1 cellular context compared by ENCODE assay signal in the genomic region with DNA sequence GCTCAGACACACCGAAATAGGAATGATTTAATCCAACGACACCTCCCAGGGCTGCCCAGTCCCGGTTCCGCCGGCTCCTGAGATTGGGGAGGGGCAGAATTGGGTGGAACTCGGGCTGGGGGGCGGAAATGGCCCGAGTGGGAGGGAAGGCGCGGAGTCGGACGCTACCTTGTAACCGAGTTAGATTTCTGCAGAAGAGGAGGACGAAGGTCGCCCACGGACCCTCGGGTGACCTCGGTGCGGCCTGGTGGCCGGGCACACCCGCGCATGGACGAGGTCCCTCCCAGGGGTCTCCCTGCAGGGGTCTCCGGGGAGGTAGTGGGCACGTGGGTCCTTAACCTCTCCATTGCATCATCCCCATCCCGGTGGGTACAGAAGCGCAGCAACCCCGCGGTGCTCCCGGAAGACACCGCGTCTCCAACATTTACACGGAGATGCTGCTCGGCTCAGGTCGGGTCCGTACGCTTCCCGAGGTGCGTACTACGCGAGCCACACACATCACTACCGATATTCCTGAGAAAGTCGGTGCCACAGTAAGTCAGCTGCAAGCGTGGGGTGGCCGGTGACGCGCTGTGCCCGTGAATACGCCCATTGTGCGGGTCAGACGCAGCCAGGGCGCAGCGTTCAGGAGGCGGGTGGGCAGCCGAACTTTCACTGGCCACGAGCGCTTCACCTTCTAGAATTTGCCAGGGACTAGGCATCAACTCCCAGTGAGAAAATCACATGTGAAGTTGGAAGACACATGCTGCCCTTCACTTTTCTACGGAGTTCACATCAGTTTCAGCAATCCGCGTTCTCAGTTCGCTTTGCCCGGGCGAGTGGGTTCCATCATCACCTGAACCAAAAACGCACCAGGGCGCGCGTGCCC.
TF ChIP-seq lines count a peak whose summit lies in the region.

No MANE protein-coding gene starts in this region.

TF ChIP-seq in WTC11, 78 proteins besides CTCF, POLR2A, EP300 and RAD21 (continued from another document):
- TF ChIP-seq, protein P1, sequence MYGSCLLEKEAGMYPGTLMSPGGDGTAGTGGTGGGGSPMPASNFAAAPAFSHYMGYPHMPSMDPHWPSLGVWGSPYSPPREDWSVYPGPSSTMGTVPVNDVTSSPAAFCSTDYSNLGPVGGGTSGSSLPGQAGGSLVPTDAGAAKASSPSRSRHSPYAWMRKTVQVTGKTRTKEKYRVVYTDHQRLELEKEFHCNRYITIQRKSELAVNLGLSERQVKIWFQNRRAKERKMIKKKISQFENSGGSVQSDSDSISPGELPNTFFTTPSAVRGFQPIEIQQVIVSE (CRISPR knock-in tag; IDR thresholded peaks at IDR 0.05; ENCODE audit: borderline replicate concordance), result no peak
- TF ChIP-seq, protein P2, sequence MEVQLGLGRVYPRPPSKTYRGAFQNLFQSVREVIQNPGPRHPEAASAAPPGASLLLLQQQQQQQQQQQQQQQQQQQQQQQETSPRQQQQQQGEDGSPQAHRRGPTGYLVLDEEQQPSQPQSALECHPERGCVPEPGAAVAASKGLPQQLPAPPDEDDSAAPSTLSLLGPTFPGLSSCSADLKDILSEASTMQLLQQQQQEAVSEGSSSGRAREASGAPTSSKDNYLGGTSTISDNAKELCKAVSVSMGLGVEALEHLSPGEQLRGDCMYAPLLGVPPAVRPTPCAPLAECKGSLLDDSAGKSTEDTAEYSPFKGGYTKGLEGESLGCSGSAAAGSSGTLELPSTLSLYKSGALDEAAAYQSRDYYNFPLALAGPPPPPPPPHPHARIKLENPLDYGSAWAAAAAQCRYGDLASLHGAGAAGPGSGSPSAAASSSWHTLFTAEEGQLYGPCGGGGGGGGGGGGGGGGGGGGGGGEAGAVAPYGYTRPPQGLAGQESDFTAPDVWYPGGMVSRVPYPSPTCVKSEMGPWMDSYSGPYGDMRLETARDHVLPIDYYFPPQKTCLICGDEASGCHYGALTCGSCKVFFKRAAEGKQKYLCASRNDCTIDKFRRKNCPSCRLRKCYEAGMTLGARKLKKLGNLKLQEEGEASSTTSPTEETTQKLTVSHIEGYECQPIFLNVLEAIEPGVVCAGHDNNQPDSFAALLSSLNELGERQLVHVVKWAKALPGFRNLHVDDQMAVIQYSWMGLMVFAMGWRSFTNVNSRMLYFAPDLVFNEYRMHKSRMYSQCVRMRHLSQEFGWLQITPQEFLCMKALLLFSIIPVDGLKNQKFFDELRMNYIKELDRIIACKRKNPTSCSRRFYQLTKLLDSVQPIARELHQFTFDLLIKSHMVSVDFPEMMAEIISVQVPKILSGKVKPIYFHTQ (CRISPR knock-in tag; IDR thresholded peaks at IDR 0.05), result no peak
- TF ChIP-seq, protein P3, sequence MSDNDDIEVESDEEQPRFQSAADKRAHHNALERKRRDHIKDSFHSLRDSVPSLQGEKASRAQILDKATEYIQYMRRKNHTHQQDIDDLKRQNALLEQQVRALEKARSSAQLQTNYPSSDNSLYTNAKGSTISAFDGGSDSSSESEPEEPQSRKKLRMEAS (CRISPR knock-in tag; IDR thresholded peaks at IDR 0.05), result peak; percentile 77
- TF ChIP-seq GABPB1 (CRISPR knock-in tag; IDR thresholded peaks at IDR 0.05), result peak; percentile 93
- TF ChIP-seq, protein P4, sequence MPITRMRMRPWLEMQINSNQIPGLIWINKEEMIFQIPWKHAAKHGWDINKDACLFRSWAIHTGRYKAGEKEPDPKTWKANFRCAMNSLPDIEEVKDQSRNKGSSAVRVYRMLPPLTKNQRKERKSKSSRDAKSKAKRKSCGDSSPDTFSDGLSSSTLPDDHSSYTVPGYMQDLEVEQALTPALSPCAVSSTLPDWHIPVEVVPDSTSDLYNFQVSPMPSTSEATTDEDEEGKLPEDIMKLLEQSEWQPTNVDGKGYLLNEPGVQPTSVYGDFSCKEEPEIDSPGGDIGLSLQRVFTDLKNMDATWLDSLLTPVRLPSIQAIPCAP (CRISPR knock-in tag; IDR thresholded peaks at IDR 0.05), result no peak
- TF ChIP-seq ZMAT4 (CRISPR knock-in tag; IDR thresholded peaks at IDR 0.05), result no peak
- TF ChIP-seq ZBTB21 (CRISPR knock-in tag; IDR thresholded peaks at IDR 0.05; ENCODE audit: borderline replicate concordance), result no peak
- TF ChIP-seq ETV6 (CRISPR knock-in tag; IDR thresholded peaks at IDR 0.05), result peak; percentile 87
- TF ChIP-seq ZNF219 (CRISPR knock-in tag; IDR thresholded peaks at IDR 0.05; ENCODE audit: borderline replicate concordance), result 0 out of 2 replicates have a peak, but pooled peaks have one; percentile 47
- 0 out of 2 replicates have a peak, but pooled peaks have one; percentile 45 for TF ChIP-seq USF1 (CRISPR knock-in tag; IDR thresholded peaks at IDR 0.05)
- TF ChIP-seq TP53 (CRISPR knock-in tag; IDR thresholded peaks at IDR 0.05), result peak; percentile 2; the same call in 1 of the 2 replicates
- no peak for TF ChIP-seq IRF2 (CRISPR knock-in tag; IDR thresholded peaks at IDR 0.05; ENCODE audit: borderline replicate concordance, low read depth)
- no peak for TF ChIP-seq SOX15 (CRISPR knock-in tag; IDR thresholded peaks at IDR 0.05)
- 0 out of 2 replicates have a peak, but pooled peaks have one; percentile 10 for TF ChIP-seq ZBTB43 (CRISPR knock-in tag; IDR thresholded peaks at IDR 0.05)
- no peak for TF ChIP-seq ZNF425 (CRISPR knock-in tag; conservative IDR thresholded peaks at IDR 0.05)
- TF ChIP-seq FOXP1 (CRISPR knock-in tag; IDR thresholded peaks at IDR 0.05; ENCODE audit: borderline replicate concordance), result peak; percentile 32; the same call in 1 of the 2 replicates
- TF ChIP-seq, protein P5, sequence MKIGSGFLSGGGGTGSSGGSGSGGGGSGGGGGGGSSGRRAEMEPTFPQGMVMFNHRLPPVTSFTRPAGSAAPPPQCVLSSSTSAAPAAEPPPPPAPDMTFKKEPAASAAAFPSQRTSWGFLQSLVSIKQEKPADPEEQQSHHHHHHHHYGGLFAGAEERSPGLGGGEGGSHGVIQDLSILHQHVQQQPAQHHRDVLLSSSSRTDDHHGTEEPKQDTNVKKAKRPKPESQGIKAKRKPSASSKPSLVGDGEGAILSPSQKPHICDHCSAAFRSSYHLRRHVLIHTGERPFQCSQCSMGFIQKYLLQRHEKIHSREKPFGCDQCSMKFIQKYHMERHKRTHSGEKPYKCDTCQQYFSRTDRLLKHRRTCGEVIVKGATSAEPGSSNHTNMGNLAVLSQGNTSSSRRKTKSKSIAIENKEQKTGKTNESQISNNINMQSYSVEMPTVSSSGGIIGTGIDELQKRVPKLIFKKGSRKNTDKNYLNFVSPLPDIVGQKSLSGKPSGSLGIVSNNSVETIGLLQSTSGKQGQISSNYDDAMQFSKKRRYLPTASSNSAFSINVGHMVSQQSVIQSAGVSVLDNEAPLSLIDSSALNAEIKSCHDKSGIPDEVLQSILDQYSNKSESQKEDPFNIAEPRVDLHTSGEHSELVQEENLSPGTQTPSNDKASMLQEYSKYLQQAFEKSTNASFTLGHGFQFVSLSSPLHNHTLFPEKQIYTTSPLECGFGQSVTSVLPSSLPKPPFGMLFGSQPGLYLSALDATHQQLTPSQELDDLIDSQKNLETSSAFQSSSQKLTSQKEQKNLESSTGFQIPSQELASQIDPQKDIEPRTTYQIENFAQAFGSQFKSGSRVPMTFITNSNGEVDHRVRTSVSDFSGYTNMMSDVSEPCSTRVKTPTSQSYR (CRISPR knock-in tag; IDR thresholded peaks at IDR 0.05), result 0 out of 2 replicates have a peak, but pooled peaks have one; percentile 6
- TF ChIP-seq JUN (CRISPR knock-in tag; IDR thresholded peaks at IDR 0.05), result no peak
- no peak for TF ChIP-seq NR3C1 (CRISPR knock-in tag; conservative IDR thresholded peaks at IDR 0.05; ENCODE audit: low read depth)
- TF ChIP-seq, protein P6, sequence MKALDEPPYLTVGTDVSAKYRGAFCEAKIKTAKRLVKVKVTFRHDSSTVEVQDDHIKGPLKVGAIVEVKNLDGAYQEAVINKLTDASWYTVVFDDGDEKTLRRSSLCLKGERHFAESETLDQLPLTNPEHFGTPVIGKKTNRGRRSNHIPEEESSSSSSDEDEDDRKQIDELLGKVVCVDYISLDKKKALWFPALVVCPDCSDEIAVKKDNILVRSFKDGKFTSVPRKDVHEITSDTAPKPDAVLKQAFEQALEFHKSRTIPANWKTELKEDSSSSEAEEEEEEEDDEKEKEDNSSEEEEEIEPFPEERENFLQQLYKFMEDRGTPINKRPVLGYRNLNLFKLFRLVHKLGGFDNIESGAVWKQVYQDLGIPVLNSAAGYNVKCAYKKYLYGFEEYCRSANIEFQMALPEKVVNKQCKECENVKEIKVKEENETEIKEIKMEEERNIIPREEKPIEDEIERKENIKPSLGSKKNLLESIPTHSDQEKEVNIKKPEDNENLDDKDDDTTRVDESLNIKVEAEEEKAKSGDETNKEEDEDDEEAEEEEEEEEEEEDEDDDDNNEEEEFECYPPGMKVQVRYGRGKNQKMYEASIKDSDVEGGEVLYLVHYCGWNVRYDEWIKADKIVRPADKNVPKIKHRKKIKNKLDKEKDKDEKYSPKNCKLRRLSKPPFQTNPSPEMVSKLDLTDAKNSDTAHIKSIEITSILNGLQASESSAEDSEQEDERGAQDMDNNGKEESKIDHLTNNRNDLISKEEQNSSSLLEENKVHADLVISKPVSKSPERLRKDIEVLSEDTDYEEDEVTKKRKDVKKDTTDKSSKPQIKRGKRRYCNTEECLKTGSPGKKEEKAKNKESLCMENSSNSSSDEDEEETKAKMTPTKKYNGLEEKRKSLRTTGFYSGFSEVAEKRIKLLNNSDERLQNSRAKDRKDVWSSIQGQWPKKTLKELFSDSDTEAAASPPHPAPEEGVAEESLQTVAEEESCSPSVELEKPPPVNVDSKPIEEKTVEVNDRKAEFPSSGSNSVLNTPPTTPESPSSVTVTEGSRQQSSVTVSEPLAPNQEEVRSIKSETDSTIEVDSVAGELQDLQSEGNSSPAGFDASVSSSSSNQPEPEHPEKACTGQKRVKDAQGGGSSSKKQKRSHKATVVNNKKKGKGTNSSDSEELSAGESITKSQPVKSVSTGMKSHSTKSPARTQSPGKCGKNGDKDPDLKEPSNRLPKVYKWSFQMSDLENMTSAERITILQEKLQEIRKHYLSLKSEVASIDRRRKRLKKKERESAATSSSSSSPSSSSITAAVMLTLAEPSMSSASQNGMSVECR (CRISPR knock-in tag; IDR thresholded peaks at IDR 0.05; ENCODE audit: borderline replicate concordance), result 0 out of 2 replicates have a peak, but pooled peaks have one; percentile 23
- 0 out of 2 replicates have a peak, but pooled peaks have one; percentile 75 for TF ChIP-seq ZNF232 (CRISPR knock-in tag; IDR thresholded peaks at IDR 0.05)
- no peak for TF ChIP-seq ZNF138 (CRISPR knock-in tag; conservative IDR thresholded peaks at IDR 0.05)
- TF ChIP-seq ZNF263 (CRISPR knock-in tag; IDR thresholded peaks at IDR 0.05; ENCODE audit: low read depth), result no peak
- TF ChIP-seq FOXK1 (CRISPR knock-in tag; IDR thresholded peaks at IDR 0.05), result peak; percentile 66; the same call in 1 of the 2 replicates
- TF ChIP-seq MYBL2 (CRISPR knock-in tag; IDR thresholded peaks at IDR 0.05), result no peak
- no peak for TF ChIP-seq GTF2I (CRISPR knock-in tag; conservative IDR thresholded peaks at IDR 0.05)
- TF ChIP-seq USF2 (CRISPR knock-in tag; IDR thresholded peaks at IDR 0.05), result no peak
